8 cellular contexts compared by ENCODE assay signal in genomic region chr7:55018361-55019328, GRCh38. TPM values are rescaled to one million over a fixed set of nuclear protein-coding genes. Genes with fewer than 3 reads are reported as not detected.
DNase-seq lines count a peak whose midpoint lies in the region; ATAC-seq and TF ChIP-seq lines count a peak whose summit lies in the region.

Gene EGFR (plus strand): TSS chr7:55019017. CDS start chr7:55019278, 261 bp downstream.

- H3K4me2 ChIP-seq in hepatocyte = peak within 1 kb of the TSS; percentile 93

- H3K27me3 ChIP-seq in HUES64 (ENCODE audit: insufficient read depth, low read length) = peaks cover 85% of the 10 kb centered on the region
- H3K27me3 ChIP-seq in hepatocyte = no peaks in the 10 kb centered on the region
- H3K27me3 ChIP-seq in prostate gland (replicated peaks; ENCODE audit: insufficient read depth) = no peaks in the 10 kb centered on the region

- ATAC-seq in HG03196 (IDR thresholded peaks at IDR 0.05; ENCODE audit: unreplicated experiment) (no peak), HG02938 (IDR thresholded peaks at IDR 0.05; ENCODE audit: unreplicated experiment) (no peak)

- peak within 1 kb of the TSS; percentile 69 for H2AFZ ChIP-seq in hepatocyte

- H3K9ac ChIP-seq in HUES64 (ENCODE audit: low read depth, low read length) = peak within 1 kb of the TSS; percentile 61

- no peaks in the 10 kb centered on the region for H3K4me1 ChIP-seq in HUES64 (ENCODE audit: insufficient read depth, low read length)
- H3K4me1 ChIP-seq in hepatocyte (ENCODE audit: insufficient read depth) = no peaks in the 10 kb centered on the region
- H3K4me1 ChIP-seq in prostate gland (replicated peaks) = peaks cover 3% of the 10 kb centered on the region

- intact Hi-C loops in prostate gland (cut with DNase I) = loop anchor here (2.0 to 10.0 kb wide), 2 partner anchors 234 to 236 kb away; no protein-coding TSS in a partner anchor

- H3K9me3 ChIP-seq in HUES64 (ENCODE audit: insufficient read depth, low read depth, low read length) (no peaks in the 10 kb centered on the region), hepatocyte (ENCODE audit: low read depth) (no peaks in the 10 kb centered on the region), prostate gland (no peaks in the 10 kb centered on the region)

- peaks cover 41% of the 10 kb centered on the region for H3K79me2 ChIP-seq in hepatocyte

- H3K36me3 ChIP-seq in HUES64 (ENCODE audit: insufficient read depth, low read length) (no peaks in the 10 kb centered on the region), hepatocyte (replicated peaks; ENCODE audit: insufficient read depth, low read depth) (no peaks in the 10 kb centered on the region), prostate gland (no peaks in the 10 kb centered on the region)

- in situ Hi-C loops in Caki2 (cut with HindIII; ENCODE audit: low pct_unique_long_range_greater_than_20kb, low sequenced_read_pairs) = no loop called here
- in situ Hi-C loops in astrocyte of the spinal cord (cut with HindIII; ENCODE audit: low sequenced_read_pairs) = no loop called here

- H3K27ac ChIP-seq in HUES64 (ENCODE audit: low read depth, low read length) (no peak within 1 kb of the TSS), hepatocyte (peak within 1 kb of the TSS; percentile 98), prostate gland (peak within 1 kb of the TSS; percentile 95 to 96)

- peak; percentile 85 for TF ChIP-seq POLR2A in prostate gland (IDR thresholded peaks at IDR 0.05)

- peak within 1 kb of the TSS; percentile 72 for H3K4me3 ChIP-seq in HUES64 (ENCODE audit: low read length)
- H3K4me3 ChIP-seq in astrocyte of the spinal cord (ENCODE audit: low read depth, low read length) = peak within 1 kb of the TSS; percentile 77
- peak within 1 kb of the TSS; percentile 96 for H3K4me3 ChIP-seq in hepatocyte
- H3K4me3 ChIP-seq in prostate gland = peak within 1 kb of the TSS; percentile 57 to 92

- H4K20me1 ChIP-seq in hepatocyte (ENCODE audit: insufficient read depth, poor library complexity, severe bottlenecking) = peaks cover 5% of the 10 kb centered on the region

- DNase-seq in Caki2 (ENCODE audit: low read depth) (peak; percentile 83), astrocyte of the spinal cord (ENCODE audit: low read depth, low spot score) (peak; percentile 83), hepatocyte (ENCODE audit: low spot score) (peak; percentile 87), prostate gland (ENCODE audit: low spot score) (peak; percentile 86), NCI-H524 (lab: John Stamatoyannopoulos, UW) (no peak)

- H3K9me2 ChIP-seq in hepatocyte (replicated peaks; ENCODE audit: insufficient read depth) = no peaks in the 10 kb centered on the region

- TF ChIP-seq CTCF in astrocyte of the spinal cord (IDR thresholded peaks at IDR 0.05; ENCODE audit: low read depth, low read length) = no peak
- no peak for TF ChIP-seq CTCF in hepatocyte (IDR thresholded peaks at IDR 0.05; ENCODE audit: poor library complexity)
- TF ChIP-seq CTCF in prostate gland (IDR thresholded peaks at IDR 0.05) = no peak

- 4% methylated on average over 98 of the region's 98 CpGs for WGBS in HUES64
- WGBS in hepatocyte (ENCODE audit: low lambda C conversion rate, missing lambda C conversion rate) = 11% methylated on average over 54 of the region's 98 CpGs
- 3% methylated on average over 82 of the region's 98 CpGs for WGBS in prostate gland

RNA-seq across cellular contexts. Expression of gene EGFR, which starts in this region (rescaled TPM):
- total RNA-seq in Caki2 (2014; rRNA removed; shearing (Covaris generic); ENCODE audit: low replicate concordance) = 52.7 and 53.3 TPM in 2 replicates
- 1.9 TPM for polyA plus RNA-seq in HUES64 (2013, experiment 1 of 2)
- 2.9 TPM for polyA plus RNA-seq in HUES64 (2013, experiment 2 of 2)
- total RNA-seq in hepatocyte (40.6 and 51.0 TPM in 2 replicates), prostate gland (100 to 1,000 TPM in 1 of 2 donors, 10 to 100 TPM in 1; 78.3 to 112 TPM)
- 21.6 and 28.3 TPM in 2 replicates for polyA plus RNA-seq in hepatocyte

Comparison
In these comparisons a context has a peak if more than half of its experiments do, and no peak if none do; other contexts are left out.
1. DNase-seq: peak in Caki2 (single experiment), astrocyte of the spinal cord (single experiment), hepatocyte (single experiment) and prostate gland (single experiment); none in NCI-H524 (0 of 2).
2. Peak in every context shown above with its lines, with median percentiles within 50 percentile points of each other: H3K4me3 ChIP-seq.